In genomic region chr15:90716317-90716975, GRCh38 we compare ENCODE assay signal across 1 cellular context.
TF ChIP-seq lines count a peak whose summit lies in the region.

No MANE protein-coding gene starts in this region.

TF ChIP-seq in HEK293, 187 proteins besides CTCF, POLR2A, EP300 and RAD21 (continued from another document and continues in another):
- TF ChIP-seq ZNF148 (tag by site-specific recombination; IDR thresholded peaks at IDR 0.05; ENCODE audit: borderline replicate concordance) (no peak), SALL2 (tag by site-specific recombination; IDR thresholded peaks at IDR 0.05; ENCODE audit: borderline replicate concordance) (no peak), ZNF670 (tag by site-specific recombination; IDR thresholded peaks at IDR 0.05; ENCODE audit: low read depth) (no peak), ZNF366 (tag by site-specific recombination; conservative IDR thresholded peaks at IDR 0.05) (peak; percentile 60), ZFP41 (tag by site-specific recombination; IDR thresholded peaks at IDR 0.05; ENCODE audit: borderline replicate concordance) (no peak), ZNF174 (tag by site-specific recombination; IDR thresholded peaks at IDR 0.05) (no peak), ZSCAN23 (tag by site-specific recombination; IDR thresholded peaks at IDR 0.05) (no peak), GLI4 (tag by site-specific recombination; IDR thresholded peaks at IDR 0.05) (0 out of 2 replicates have a peak, but pooled peaks have one; percentile 26), ZNF114 (tag by site-specific recombination; IDR thresholded peaks at IDR 0.05) (no peak), ZNF280D (tag by site-specific recombination; IDR thresholded peaks at IDR 0.05) (no peak), ZNF571 (tag by site-specific recombination; IDR thresholded peaks at IDR 0.05) (no peak), ZNF580 (tag by site-specific recombination; IDR thresholded peaks at IDR 0.05) (0 out of 2 replicates have a peak, but pooled peaks have one; percentile 16), ZFP3 (tag by site-specific recombination; IDR thresholded peaks at IDR 0.05; ENCODE audit: low read depth) (no peak), ZSCAN30 (tag by site-specific recombination; IDR thresholded peaks at IDR 0.05) (no peak), ZNF473 (tag by site-specific recombination; IDR thresholded peaks at IDR 0.05) (no peak), ZNF658 (tag by site-specific recombination; IDR thresholded peaks at IDR 0.05) (no peak), ZNF704 (tag by site-specific recombination; IDR thresholded peaks at IDR 0.05) (no peak), ZFP37 (tag by site-specific recombination; IDR thresholded peaks at IDR 0.05) (peak; percentile 55; the same call in 1 of the 2 replicates), SCRT1 (tag by site-specific recombination; IDR thresholded peaks at IDR 0.05; ENCODE audit: borderline replicate concordance) (no peak), KLF16 (tag by site-specific recombination; IDR thresholded peaks at IDR 0.05) (peak; percentile 60; the same call in 1 of the 2 replicates), ZNF214 (tag by site-specific recombination; IDR thresholded peaks at IDR 0.05; ENCODE audit: borderline replicate concordance) (no peak), AEBP2 (tag by site-specific recombination; IDR thresholded peaks at IDR 0.05; ENCODE audit: borderline replicate concordance) (no peak), REPIN1 (tag by site-specific recombination; IDR thresholded peaks at IDR 0.05; ENCODE audit: low read depth) (no peak), ZNF624 (tag by site-specific recombination; IDR thresholded peaks at IDR 0.05) (no peak), PATZ1 (tag by site-specific recombination; IDR thresholded peaks at IDR 0.05) (no peak), ZNF692 (tag by site-specific recombination; IDR thresholded peaks at IDR 0.05) (peak; percentile 54), TSHZ1 (tag by site-specific recombination; IDR thresholded peaks at IDR 0.05; ENCODE audit: borderline replicate concordance) (no peak), ZBTB49 (tag by site-specific recombination; IDR thresholded peaks at IDR 0.05; ENCODE audit: low read depth) (no peak), ZNF555 (tag by site-specific recombination; conservative IDR thresholded peaks at IDR 0.05) (no peak), ZNF324 (tag by site-specific recombination; IDR thresholded peaks at IDR 0.05) (peak; percentile 30; the same call in 1 of the 2 replicates), ZNF132 (tag by site-specific recombination; IDR thresholded peaks at IDR 0.05; ENCODE audit: borderline replicate concordance) (no peak), ZBTB10 (tag by site-specific recombination; IDR thresholded peaks at IDR 0.05) (0 out of 2 replicates have a peak, but pooled peaks have one; percentile 33), PBX3 (CRISPR knock-in tag; IDR thresholded peaks at IDR 0.05) (no peak)
